ENCODE assay signal across 23 cellular contexts in genomic region chr11:104852811-104853210, GRCh38. TPM values are rescaled to one million over a fixed set of nuclear protein-coding genes. Genes with fewer than 3 reads are reported as not detected.
DNase-seq lines count a peak whose midpoint lies in the region; ATAC-seq and TF ChIP-seq lines count a peak whose summit lies in the region.
"Had no signal": no experiment of that assay in that cellular context is flagged by ENCODE, and none has a peak within 500 bp of the region (broad histone marks: within the 10 kb centered on the region; RNA-seq: fewer than 3 reads in every experiment).

No MANE protein-coding gene starts in this region.

- no peaks in the 10 kb centered on the region for H3K4me1 Mint-ChIP-seq in glutamatergic neuron (ENCODE audit: low read depth, unreplicated experiment)

- no peak for TF ChIP-seq CTCF in RWPE2 (IDR thresholded peaks at IDR 0.05; ENCODE audit: poor library complexity, severe bottlenecking)
- TF ChIP-seq CTCF in choroid plexus epithelial cell (conservative IDR thresholded peaks at IDR 0.05; ENCODE audit: low read depth, low read length): no peak
- no peak for TF ChIP-seq CTCF in glutamatergic neuron (IDR thresholded peaks at IDR 0.05; ENCODE audit: partially characterized antibody, unreplicated experiment)

- no peaks in the 10 kb centered on the region for H3K36me3 Mint-ChIP-seq in glutamatergic neuron (ENCODE audit: unreplicated experiment)

- H3K36me3 ChIP-seq in RWPE2 (ENCODE audit: low read depth): no peaks in the 10 kb centered on the region
- H3K36me3 ChIP-seq: MG63 had no signal

- DNase-seq in ELR (ENCODE audit: low read depth) (peak; percentile 40), RWPE2 (ENCODE audit: low spot score) (no peak), choroid plexus epithelial cell (ENCODE audit: low read depth) (peak; percentile 11), iris pigment epithelial cell (ENCODE audit: low read depth) (peak; percentile 38), NCI-H226 (no peak), NCI-H2227 (lab: John Stamatoyannopoulos, UW; ENCODE audit: unreplicated experiment) (no peak), glutamatergic neuron (no peak), DMS53 treated with DMSO at 0.1 percent for 48 hours (lab: John Stamatoyannopoulos, UW; ENCODE audit: unreplicated experiment) (no peak)
- DNase-seq: DMS79; HCEC 1CT; MG63; NCI-H1048; NCI-H1436; NCI-H1930; NCI-H446 treated with DMSO at 0.1 percent for 48 hours; NCI-H69; NK-92 treated with Interleukin-12 subunit alpha and Interleukin-12 subunit beta, amount 100 ng/mL, for 24 hours; SHP77 treated with DMSO at 0.1 percent for 48 hours had no signal

- no peaks in the 10 kb centered on the region for H3K9me3 ChIP-seq in RWPE2 (ENCODE audit: severe bottlenecking)
- H3K9me3 ChIP-seq: MG63 had no signal

- H3K27me3 ChIP-seq in RWPE2 (ENCODE audit: insufficient read depth, poor library complexity, severe bottlenecking): no peaks in the 10 kb centered on the region
- H3K27me3 ChIP-seq: MG63 had no signal

- no peak overlapping the region for H3K27ac ChIP-seq in RWPE2 (ENCODE audit: poor library complexity, severe bottlenecking)
- H3K27ac ChIP-seq: C4-2B, HL-60 had no signal

- 0 out of 3 replicates have a peak, but pooled peaks have one; percentile 23 for ATAC-seq in RWPE2 (ENCODE audit: low read depth)
- ATAC-seq: GM23338 had no signal

- H3K4me3 ChIP-seq in RWPE2 (ENCODE audit: severe bottlenecking): no peak overlapping the region
- no peak overlapping the region for H3K4me3 ChIP-seq in choroid plexus epithelial cell (ENCODE audit: low read depth, low read length)
- H3K4me3 ChIP-seq: GM23338, MG63 had no signal

- H3K4me1 ChIP-seq in RWPE2 (ENCODE audit: insufficient read depth, poor library complexity, severe bottlenecking): no peaks in the 10 kb centered on the region

- no peaks in the 10 kb centered on the region for H3K27me3 Mint-ChIP-seq in glutamatergic neuron (ENCODE audit: unreplicated experiment)

- no peaks in the 10 kb centered on the region for H3K9me3 Mint-ChIP-seq in glutamatergic neuron (ENCODE audit: unreplicated experiment)
- H3K9me3 Mint-ChIP-seq: GM23338 had no signal

- no peak overlapping the region for H3K4me3 Mint-ChIP-seq in glutamatergic neuron (ENCODE audit: unreplicated experiment)
- H3K4me3 Mint-ChIP-seq: GM23338 had no signal

- no peak overlapping the region for H3K27ac Mint-ChIP-seq in glutamatergic neuron (ENCODE audit: unreplicated experiment)
- H3K27ac Mint-ChIP-seq: GM23338 had no signal

RNA-seq across cellular contexts. Expression of gene CASP12, which starts 45.4 kb away (rescaled TPM):
- total RNA-seq in glutamatergic neuron (ENCODE audit: unreplicated experiment): not detected
- total RNA-seq: GM23338, HT1080, OCI-LY7 had no signal

Comparison
In these comparisons a context has a peak if more than half of its experiments do, and no peak if none do; other contexts are left out.
1. DNase-seq: peak in ELR (single experiment), choroid plexus epithelial cell (single experiment) and iris pigment epithelial cell (single experiment); none in RWPE2 (single experiment), NCI-H226 (single experiment), NCI-H2227 (single experiment), glutamatergic neuron (single experiment) and DMS53 treated with DMSO at 0.1 percent for 48 hours (single experiment).